In genomic region chr13:30466841-30467252, GRCh38 we compare ENCODE assay signal across 8 cellular contexts. TPM values are rescaled to one million over a fixed set of nuclear protein-coding genes. Genes with fewer than 3 reads are reported as not detected.
DNase-seq lines count a peak whose midpoint lies in the region; ATAC-seq and TF ChIP-seq lines count a peak whose summit lies in the region.

No MANE protein-coding gene starts in this region.

- H3K4me3 Mint-ChIP-seq in effector memory CD8-positive, alpha-beta T cell: no peak overlapping the region

- peaks cover 17 to 24% of the 10 kb centered on the region in 2 donors for H3K4me1 Mint-ChIP-seq in effector memory CD8-positive, alpha-beta T cell (ENCODE audit: low read depth in 2 of 2)

- no peak overlapping the region for H3K27ac ChIP-seq in coronary artery

- H3K27ac Mint-ChIP-seq in effector memory CD8-positive, alpha-beta T cell: no peak overlapping the region

- no peaks in the 10 kb centered on the region for H3K27me3 Mint-ChIP-seq in effector memory CD8-positive, alpha-beta T cell

- H3K4me3 ChIP-seq in iPS-18c (ENCODE audit: insufficient read depth, low read depth, low read length) (0 out of 2 replicates have a peak overlapping the region, but pooled peaks have one; percentile 59), coronary artery (no peak overlapping the region)

- H3K36me3 Mint-ChIP-seq in effector memory CD8-positive, alpha-beta T cell (ENCODE audit: insufficient read depth): peaks cover 39% of the 10 kb centered on the region

- H3K9me3 ChIP-seq in iPS-18c (ENCODE audit: control insufficient read depth, insufficient read depth, low read length): no peaks in the 10 kb centered on the region

- TF ChIP-seq CTCF in coronary artery (IDR thresholded peaks at IDR 0.05) (no peak), GM13976 (IDR thresholded peaks at IDR 0.05; ENCODE audit: borderline replicate concordance, control extremely low read depth, extremely low read depth, insufficient read depth, missing control alignments) (no peak)

- no peaks in the 10 kb centered on the region for H3K9me3 Mint-ChIP-seq in effector memory CD8-positive, alpha-beta T cell

- peak; percentile 35 for ATAC-seq in SK-N-SH treated with all-trans-retinoic acid at 6 μM for 48 hours
- no peak for ATAC-seq in effector memory CD8-positive, alpha-beta T cell (replicated peaks)
- ATAC-seq in GM21723 (IDR thresholded peaks at IDR 0.05; ENCODE audit: unreplicated experiment): no peak

- peak; percentile 25 for DNase-seq in Daoy (ENCODE audit: low read depth)
- DNase-seq in KBM-7: peak; percentile 82
- no peak for DNase-seq in coronary artery (ENCODE audit: low spot score)
- DNase-seq in effector memory CD8-positive, alpha-beta T cell: no peak
- DNase-seq in GM13976 (ENCODE audit: low spot score): no peak

- in situ Hi-C loops in KBM-7 (cut with MboI; ENCODE audit: low pct_unique_long_range_greater_than_20kb, low sequenced_read_pairs): no loop called here
- in situ Hi-C loops in GM13976 (cut with MboI; ENCODE audit: low sequenced_read_pairs, unreplicated experiment): no loop called here

TF ChIP-seq in SK-N-SH treated with all-trans-retinoic acid at 6 μM for 48 hours, 23 proteins besides CTCF, POLR2A, EP300 and RAD21:
- TF ChIP-seq ZNF70 (CRISPR knock-in tag; IDR thresholded peaks at IDR 0.05) (no peak), ZC3H10 (CRISPR knock-in tag; IDR thresholded peaks at IDR 0.05) (no peak), PPARA (CRISPR knock-in tag; IDR thresholded peaks at IDR 0.05; ENCODE audit: borderline replicate concordance) (no peak), TOX (CRISPR knock-in tag; IDR thresholded peaks at IDR 0.05; ENCODE audit: borderline replicate concordance) (no peak), POU6F1 (CRISPR knock-in tag; IDR thresholded peaks at IDR 0.05; ENCODE audit: borderline replicate concordance, low read depth) (no peak), TCF4 (CRISPR knock-in tag; IDR thresholded peaks at IDR 0.05; ENCODE audit: borderline replicate concordance) (no peak), ZNF8 (CRISPR knock-in tag; IDR thresholded peaks at IDR 0.05) (no peak), RARB (CRISPR knock-in tag; IDR thresholded peaks at IDR 0.05) (no peak), CSDC2 (CRISPR knock-in tag; IDR thresholded peaks at IDR 0.05) (no peak), PATZ1 (CRISPR knock-in tag; IDR thresholded peaks at IDR 0.05; ENCODE audit: borderline replicate concordance) (no peak), GLIS3 (CRISPR knock-in tag; IDR thresholded peaks at IDR 0.05) (no peak), ISL1 (CRISPR knock-in tag; IDR thresholded peaks at IDR 0.05) (no peak), SNAI2 (CRISPR knock-in tag; IDR thresholded peaks at IDR 0.05) (no peak), CSRNP3 (CRISPR knock-in tag; IDR thresholded peaks at IDR 0.05) (no peak), ZFP3 (CRISPR knock-in tag; IDR thresholded peaks at IDR 0.05) (no peak), ZFP30 (CRISPR knock-in tag; IDR thresholded peaks at IDR 0.05) (no peak), ZNF565 (CRISPR knock-in tag; conservative IDR thresholded peaks at IDR 0.05; ENCODE audit: low read depth) (no peak), CREB5 (CRISPR knock-in tag; IDR thresholded peaks at IDR 0.05; ENCODE audit: low read depth) (no peak), ESRRG (CRISPR knock-in tag; IDR thresholded peaks at IDR 0.05) (no peak)

RNA-seq across cellular contexts. Expression of gene HMGB1, which starts 1.1 kb away (rescaled TPM):
- 814 and 912 TPM in 2 replicates for total RNA-seq in Daoy (2014; rRNA removed; shearing (Covaris generic))

RNA-seq across cellular contexts. Expression of gene UBE2L5, which starts 44.6 kb away (rescaled TPM):
- total RNA-seq in Daoy (2014; rRNA removed; shearing (Covaris generic)): not detected in 2 replicates

Comparison
In these comparisons a context has a peak if more than half of its experiments do, and no peak if none do; other contexts are left out.
1. DNase-seq: peak in Daoy (single experiment) and KBM-7 (single experiment); none in coronary artery (single experiment), effector memory CD8-positive, alpha-beta T cell (0 of 3) and GM13976 (single experiment).